26 cellular contexts compared by ENCODE assay signal in genomic region chr15:84151205-84151931, GRCh38.
DNase-seq lines count a peak whose midpoint lies in the region; ATAC-seq, FAIRE-seq and TF ChIP-seq lines count a peak whose summit lies in the region.
"Had no signal": no experiment of that assay in that cellular context is flagged by ENCODE, and none has a peak within 500 bp of the region (broad histone marks: within the 10 kb centered on the region; RNA-seq: fewer than 3 reads in every experiment).

No MANE protein-coding gene starts in this region.

- no peak for TF ChIP-seq CTCF in nephron progenitor cell (IDR thresholded peaks at IDR 0.05)

- H3K4me1 Mint-ChIP-seq in nephron progenitor cell: peaks cover 54% of the 10 kb centered on the region
- H3K4me1 Mint-ChIP-seq: CD14-positive monocyte had no signal

- peak overlapping the region; percentile 74 for H3K27ac Mint-ChIP-seq in nephron progenitor cell
- H3K27ac Mint-ChIP-seq: activated B cell treated with CpG ODN at 0.5 μM for 24 hours, IgD-negative memory B cell had no signal

- peak; percentile 5 for DNase-seq in AG08396 (ENCODE audit: low spot score)
- DNase-seq in HTR-8/SVneo (ENCODE audit: insufficient read length, low spot score): peak; percentile 62
- DNase-seq in nephron progenitor cell: peak; percentile 84
- DNase-seq in stimulated activated CD4-positive, alpha-beta T cell treated with anti-CD3 and anti-CD28 coated beads, Interleukin-4, amount 100 ng/mL, for 24 hours: no peak
- no peak for DNase-seq in globus pallidus (ENCODE audit: low spot score)
- no peak for DNase-seq in hypothalamus (lab: John Stamatoyannopoulos, UW)
- DNase-seq: activated B cell treated with CpG ODN at 0.5 μM for 24 hours; activated CD4-positive, alpha-beta T cell treated with anti-CD3 and anti-CD28 coated beads, Interleukin-2, amount 50 U/mL, for 48 hours; activated effector memory CD4-positive, alpha-beta T cell treated with Interleukin-2 at 50 U/mL for 16 hours; caudate nucleus; MG63; NCI-H146; NCI-H526 treated with DMSO at 0.1 percent for 48 hours; nucleus accumbens; Right ventricle myocardium superior; stimulated activated CD4-positive, alpha-beta T cell treated with anti-CD3 and anti-CD28 coated beads, Interleukin-12 subunit alpha, Interleukin-12 subunit beta, amount 100 ng/mL, for 4 hours; stomach; T1000 had no signal

- ATAC-seq in esophagus mucosa (peak; percentile 38), SK-N-SH treated with all-trans-retinoic acid at 6 μM for 48 hours (no peak)

- no peaks in the 10 kb centered on the region for H3K27me3 Mint-ChIP-seq in nephron progenitor cell (ENCODE audit: low read depth, poor library complexity)

- no peaks in the 10 kb centered on the region for H3K36me3 Mint-ChIP-seq in nephron progenitor cell (ENCODE audit: low read depth)
- H3K36me3 Mint-ChIP-seq: CD14-positive monocyte, IgD-negative memory B cell had no signal

- FAIRE-seq in HTR-8/SVneo (lab: Jason Lieb, UNC): no peak
- FAIRE-seq: endothelial cell of umbilical vein, G401.6, H54, islet of Langerhans had no signal

- no peak overlapping the region for H3K4me3 Mint-ChIP-seq in nephron progenitor cell
- H3K4me3 Mint-ChIP-seq: activated B cell treated with CpG ODN at 0.5 μM for 24 hours, CD14-positive monocyte, IgD-negative memory B cell had no signal

- H3K9me3 Mint-ChIP-seq in nephron progenitor cell: no peaks in the 10 kb centered on the region
- H3K9me3 Mint-ChIP-seq: activated B cell treated with CpG ODN at 0.5 μM for 24 hours, CD14-positive monocyte, IgD-negative memory B cell had no signal

TF ChIP-seq in SK-N-SH treated with all-trans-retinoic acid at 6 μM for 48 hours, 23 proteins besides CTCF, POLR2A, EP300 and RAD21:
- TF ChIP-seq BACH2 (CRISPR knock-in tag; IDR thresholded peaks at IDR 0.05; ENCODE audit: borderline replicate concordance): no peak

Comparison
In these comparisons a context has a peak if more than half of its experiments do, and no peak if none do; other contexts are left out.
1. DNase-seq: peak in AG08396 (single experiment), HTR-8/SVneo (single experiment) and nephron progenitor cell (single experiment); none in stimulated activated CD4-positive, alpha-beta T cell treated with anti-CD3 and anti-CD28 coated beads, Interleukin-4, amount 100 ng/mL, for 24 hours (single experiment), globus pallidus (single experiment) and hypothalamus (0 of 51).